Comparison of ENCODE assay signal across 17 cellular contexts in genomic region chr5:146337264-146337904, GRCh38. TPM values are rescaled to one million over a fixed set of nuclear protein-coding genes. Genes with fewer than 3 reads are reported as not detected.
DNase-seq lines count a peak whose midpoint lies in the region; ATAC-seq and TF ChIP-seq lines count a peak whose summit lies in the region.
"Had no signal": no experiment of that assay in that cellular context is flagged by ENCODE, and none has a peak within 500 bp of the region (broad histone marks: within the 10 kb centered on the region; RNA-seq: fewer than 3 reads in every experiment).

No MANE protein-coding gene starts in this region.

- H3K27ac ChIP-seq in iPS-20b (ENCODE audit: low read length) (no peak overlapping the region), body of pancreas (no peak overlapping the region)
- H3K27ac ChIP-seq: RWPE1 had no signal

- peak overlapping the region; percentile 18 for H3K27ac Mint-ChIP-seq in activated naive CD8-positive, alpha-beta T cell treated with anti-CD3 and anti-CD28 coated beads for 36 hours
- no peak overlapping the region for H3K27ac Mint-ChIP-seq in activated naive CD8-positive, alpha-beta T cell treated with anti-CD3 and anti-CD28 coated beads, Interleukin-2, amount 50 U/mL, for 24 hours
- no peak overlapping the region for H3K27ac Mint-ChIP-seq in brain

- H3K9me3 ChIP-seq in iPS-20b (ENCODE audit: insufficient read depth, low read depth, low read length) (peaks cover 18% of the 10 kb centered on the region; the same call in 1 of the 2 replicates), body of pancreas (no peaks in the 10 kb centered on the region)

- ATAC-seq in activated naive CD8-positive, alpha-beta T cell treated with anti-CD3 and anti-CD28 coated beads, Interleukin-2, amount 50 U/mL, for 24 hours = no peak
- ATAC-seq in body of pancreas (no peak), GM21367 (IDR thresholded peaks at IDR 0.05; ENCODE audit: unreplicated experiment) (no peak)

- 2% methylated on average over 22 to 34 of the region's 34 CpGs for WGBS in body of pancreas, 2 donors

- H3K36me3 ChIP-seq in iPS-20b (ENCODE audit: insufficient read depth, low read depth, low read length) (no peaks in the 10 kb centered on the region), body of pancreas (replicated peaks in 1 of 2; ENCODE audit: insufficient read depth in 1 of 2, low read depth in 2 of 2) (no peaks in the 10 kb centered on the region)

- H3K4me3 ChIP-seq in iPS-20b (ENCODE audit: low read length) = peak overlapping the region; percentile 61; the same call in 1 of the 2 replicates
- H3K4me3 ChIP-seq in body of pancreas = no peak overlapping the region

- H3K4me1 ChIP-seq in iPS-20b (ENCODE audit: insufficient read depth, low read length) (peaks cover 4% of the 10 kb centered on the region; the same call in 1 of the 2 replicates), body of pancreas (peaks cover 7% of the 10 kb centered on the region)

- peaks cover 7% of the 10 kb centered on the region for H3K4me1 Mint-ChIP-seq in activated naive CD8-positive, alpha-beta T cell treated with anti-CD3 and anti-CD28 coated beads for 36 hours
- no peaks in the 10 kb centered on the region for H3K4me1 Mint-ChIP-seq in activated naive CD8-positive, alpha-beta T cell treated with anti-CD3 and anti-CD28 coated beads, Interleukin-2, amount 50 U/mL, for 24 hours
- H3K4me1 Mint-ChIP-seq in brain = peaks cover 31% of the 10 kb centered on the region

- peaks cover 92% of the 10 kb centered on the region for H3K27me3 Mint-ChIP-seq in activated naive CD8-positive, alpha-beta T cell treated with anti-CD3 and anti-CD28 coated beads for 36 hours
- H3K27me3 Mint-ChIP-seq in activated naive CD8-positive, alpha-beta T cell treated with anti-CD3 and anti-CD28 coated beads, Interleukin-2, amount 50 U/mL, for 24 hours = peaks cover 83% of the 10 kb centered on the region
- H3K27me3 Mint-ChIP-seq in brain = peaks cover 100% of the 10 kb centered on the region

- TF ChIP-seq CTCF in brain (conservative IDR thresholded peaks at IDR 0.05) = no peak
- TF ChIP-seq CTCF in body of pancreas (IDR thresholded peaks at IDR 0.05) = no peak

- H3K4me3 Mint-ChIP-seq in activated naive CD8-positive, alpha-beta T cell treated with anti-CD3 and anti-CD28 coated beads for 36 hours = no peak overlapping the region
- no peak overlapping the region for H3K4me3 Mint-ChIP-seq in activated naive CD8-positive, alpha-beta T cell treated with anti-CD3 and anti-CD28 coated beads, Interleukin-2, amount 50 U/mL, for 24 hours
- peak overlapping the region; percentile 58 to 81 (median 68) for H3K4me3 Mint-ChIP-seq in brain
- H3K4me3 Mint-ChIP-seq: CD8-positive, alpha-beta memory T cell had no signal

- H3K9ac ChIP-seq in iPS-20b (ENCODE audit: low read depth, low read length) = no peak overlapping the region

- H3K27me3 ChIP-seq in iPS-20b (ENCODE audit: insufficient read depth, low read length) = peaks cover 100% of the 10 kb centered on the region
- H3K27me3 ChIP-seq in body of pancreas = peaks cover 0 to 31% of the 10 kb centered on the region in 2 donors

- intact Hi-C loops in body of pancreas (cut with DNase I) = no loop called here

- TF ChIP-seq POLR2A in body of pancreas (IDR thresholded peaks at IDR 0.05) = no peak

- no peaks in the 10 kb centered on the region for H3K36me3 Mint-ChIP-seq in activated naive CD8-positive, alpha-beta T cell treated with anti-CD3 and anti-CD28 coated beads for 36 hours
- H3K36me3 Mint-ChIP-seq in activated naive CD8-positive, alpha-beta T cell treated with anti-CD3 and anti-CD28 coated beads, Interleukin-2, amount 50 U/mL, for 24 hours (ENCODE audit: low read depth) = no peaks in the 10 kb centered on the region
- no peaks in the 10 kb centered on the region for H3K36me3 Mint-ChIP-seq in brain
- H3K36me3 Mint-ChIP-seq: CD8-positive, alpha-beta memory T cell had no signal

- peaks cover 1% of the 10 kb centered on the region for H3K9me3 Mint-ChIP-seq in activated naive CD8-positive, alpha-beta T cell treated with anti-CD3 and anti-CD28 coated beads for 36 hours
- no peaks in the 10 kb centered on the region for H3K9me3 Mint-ChIP-seq in activated naive CD8-positive, alpha-beta T cell treated with anti-CD3 and anti-CD28 coated beads, Interleukin-2, amount 50 U/mL, for 24 hours
- H3K9me3 Mint-ChIP-seq in brain = peaks cover 0 to 12% (median 3%) of the 10 kb centered on the region in 5 experiments

- DNase-seq in activated naive CD8-positive, alpha-beta T cell treated with anti-CD3 and anti-CD28 coated beads for 36 hours = no peak
- no peak for DNase-seq in activated naive CD8-positive, alpha-beta T cell treated with anti-CD3 and anti-CD28 coated beads, Interleukin-2, amount 50 U/mL, for 24 hours
- DNase-seq in NCI-H748 treated with DMSO at 0.1 percent for 48 hours (lab: John Stamatoyannopoulos, UW) (no peak), NCI-H1092 (lab: John Stamatoyannopoulos, UW) (no peak), body of pancreas (no peak)
- DNase-seq: 8988T; CD8-positive, alpha-beta memory T cell; KBM-7; MV-4-11; NCI-H1417 treated with DMSO at 0.1 percent for 48 hours; NCI-H2029; NCI-H2171 treated with DMSO at 0.1 percent for 48 hours; NCI-H446 treated with DMSO at 0.1 percent for 48 hours had no signal

RNA-seq across cellular contexts. Expression of gene POU4F3, which starts 1.3 kb away (rescaled TPM):
- under 1 TPM in 1 of 2 experiments, not detected in 1; 0.08 TPM for total RNA-seq in activated naive CD8-positive, alpha-beta T cell treated with anti-CD3 and anti-CD28 coated beads for 36 hours
- 0.17 TPM for polyA plus RNA-seq in brain (ENCODE audit: insufficient read depth, low read depth, low replicate concordance)
- total RNA-seq in body of pancreas = under 1 TPM in 1 of 2 donors, not detected in 1; 0.52 TPM
- polyA plus RNA-seq: CD8-positive, alpha-beta memory T cell had no signal

Comparison
In these comparisons a context has a peak if more than half of its experiments do, and no peak if none do; other contexts are left out.
1. H3K4me3 Mint-ChIP-seq: peak in brain (5 of 5); none in activated naive CD8-positive, alpha-beta T cell treated with anti-CD3 and anti-CD28 coated beads for 36 hours (single experiment) and activated naive CD8-positive, alpha-beta T cell treated with anti-CD3 and anti-CD28 coated beads, Interleukin-2, amount 50 U/mL, for 24 hours (single experiment).